In genomic region chr7:94393251-94393758, GRCh38 we compare ENCODE assay signal across 10 cellular contexts. TPM values are rescaled to one million over a fixed set of nuclear protein-coding genes. Genes with fewer than 3 reads are reported as not detected.
DNase-seq lines count a peak whose midpoint lies in the region; TF ChIP-seq lines count a peak whose summit lies in the region.
"Had no signal": no experiment of that assay in that cellular context is flagged by ENCODE, and none has a peak within 500 bp of the region (broad histone marks: within the 10 kb centered on the region; RNA-seq: fewer than 3 reads in every experiment).

No MANE protein-coding gene starts in this region.

- H3K27ac ChIP-seq in GM23248 (peak overlapping the region; percentile 100), skeletal muscle tissue (ENCODE audit: low read depth, low read length) (peak overlapping the region; percentile 80)

- H3F3A ChIP-seq in GM23248 (ENCODE audit: insufficient read depth): peaks cover 64% of the 10 kb centered on the region

- H2AFZ ChIP-seq in GM23248: no peak overlapping the region

- H3K4me1 ChIP-seq in GM23248 (ENCODE audit: insufficient read depth) (peaks cover 28% of the 10 kb centered on the region), skeletal muscle tissue (ENCODE audit: control insufficient read depth in 3 of 3, insufficient read depth in 3 of 3, low read length in 3 of 3) (peaks cover 0 to 8% (median 0%) of the 10 kb centered on the region in 3 donors)

- no peaks in the 10 kb centered on the region for H4K20me1 ChIP-seq in GM23248 (ENCODE audit: insufficient read depth)

- TF ChIP-seq CTCF in choroid plexus epithelial cell (conservative IDR thresholded peaks at IDR 0.05; ENCODE audit: low read depth, low read length): no peak

- peak overlapping the region; percentile 99 for H3K4me3 ChIP-seq in GM23248
- H3K4me3 ChIP-seq in choroid plexus epithelial cell (ENCODE audit: low read depth, low read length): peak overlapping the region; percentile 69
- peak overlapping the region in 1 of 3 donors; percentile 41 for H3K4me3 ChIP-seq in skeletal muscle tissue (ENCODE audit: low read length in 3 of 3)

- in situ Hi-C loops in GM23248 (cut with MboI): loop anchor here (10.0 kb wide), 1 partner anchor 99 kb away; no protein-coding TSS in a partner anchor

- H3K9me2 ChIP-seq in GM23248 (ENCODE audit: insufficient read depth): no peaks in the 10 kb centered on the region

- peak overlapping the region; percentile 92 for H3K4me2 ChIP-seq in GM23248 (ENCODE audit: unreplicated experiment)

- H3K9me3 ChIP-seq in GM23248 (ENCODE audit: low read depth): no peaks in the 10 kb centered on the region
- no peaks in the 10 kb centered on the region for H3K9me3 ChIP-seq in skeletal muscle tissue (ENCODE audit: control insufficient read depth in 3 of 3, low read length in 3 of 3)

- WGBS in GM23248 (ENCODE audit: low coverage in 1 of 2, low lambda C conversion rate in 2 of 2, missing lambda C conversion rate in 2 of 2), 2 experiments: 12 to 14% methylated on average over 16 of the region's 16 CpGs

- DNase-seq in GM23248 (peak; percentile 65), choroid plexus epithelial cell (ENCODE audit: low read depth) (peak; percentile 63), left kidney (ENCODE audit: low read depth, low spot score) (peak; percentile 63), AG08395 (ENCODE audit: low spot score) (no peak), NCI-H748 treated with DMSO at 0.1 percent for 48 hours (lab: John Stamatoyannopoulos, UW) (no peak), DMS153 treated with DMSO at 0.1 percent for 48 hours (lab: John Stamatoyannopoulos, UW; ENCODE audit: unreplicated experiment) (no peak), OCI-M1 (lab: John Stamatoyannopoulos, UW) (no peak)
- DNase-seq: activated naive CD4-positive, alpha-beta T cell treated with Interleukin-2 at 50 U/mL for 16 hours; DMS153 had no signal

- H3K79me2 ChIP-seq in GM23248 (ENCODE audit: insufficient read depth): peaks cover 80% of the 10 kb centered on the region

- peaks cover 33% of the 10 kb centered on the region for H3K36me3 ChIP-seq in GM23248 (ENCODE audit: low read depth)
- no peaks in the 10 kb centered on the region for H3K36me3 ChIP-seq in skeletal muscle tissue (ENCODE audit: control insufficient read depth in 3 of 3, insufficient read depth in 3 of 3, low read length in 3 of 3)

- H3K27me3 ChIP-seq in GM23248 (replicated peaks; ENCODE audit: insufficient read depth): no peaks in the 10 kb centered on the region
- H3K27me3 ChIP-seq in skeletal muscle tissue (ENCODE audit: control insufficient read depth in 3 of 3, insufficient read depth in 3 of 3, low read length in 3 of 3): peaks cover 6 to 16% (median 12%) of the 10 kb centered on the region in 3 donors

- peak overlapping the region; percentile 100 for H3K9ac ChIP-seq in GM23248
- peak overlapping the region in 1 of 3 donors; percentile 57 for H3K9ac ChIP-seq in skeletal muscle tissue (ENCODE audit: low read depth in 1 of 3, low read length in 3 of 3)

RNA-seq across cellular contexts. Expression of gene COL1A2, which starts 1.4 kb away (rescaled TPM):
- 10,930 and 11,288 TPM in 2 replicates for total RNA-seq in GM23248 (2014; rRNA removed; shearing (Covaris generic))
- polyA plus RNA-seq in GM23248 (2016; fragmentation: Nextera tagmentation; extraction: Ambion mirVana): 9,779 and 9,902 TPM in 2 replicates
- total RNA-seq in skeletal muscle tissue: 6,663 TPM

Comparison
In these comparisons a context has a peak if more than half of its experiments do, and no peak if none do; other contexts are left out.
1. DNase-seq: peak in GM23248 (single experiment), choroid plexus epithelial cell (single experiment) and left kidney (single experiment); none in AG08395 (single experiment), NCI-H748 treated with DMSO at 0.1 percent for 48 hours (single experiment), DMS153 treated with DMSO at 0.1 percent for 48 hours (single experiment) and OCI-M1 (single experiment).